ENCODE assay signal across 8 cellular contexts in genomic region chr19:1905071-1905862, GRCh38. TPM values are rescaled to one million over a fixed set of nuclear protein-coding genes. Genes with fewer than 3 reads are reported as not detected.
A peak's percentile ranks its signal among the peaks of the same experiment; 100 is the strongest.
DNase-seq lines count a peak whose midpoint lies in the region; ATAC-seq and TF ChIP-seq lines count a peak whose summit lies in the region.

Gene ADAT3, plus strand, starts transcription at chr19:1905399. Its CDS starts 6,649 bp downstream, at chr19:1912048.
Gene SCAMP4, plus strand, starts transcription at chr19:1905399. Its CDS starts 9,621 bp downstream, at chr19:1915020.

- H3K4me3 ChIP-seq in HFF-Myc (replicated peaks; ENCODE audit: low read depth, low read length) (peak within 1 kb of the TSS; percentile 63), neuron (ENCODE audit: low read length) (peak within 1 kb of the TSS; percentile 54)

- H3K9me3 ChIP-seq in neuron (ENCODE audit: low read length) = peaks cover 9% of the 10 kb centered on the region

- H3K36me3 ChIP-seq in neuron (ENCODE audit: insufficient read depth, low read length) = no peaks in the 10 kb centered on the region

- TF ChIP-seq CTCF in HFF-Myc (IDR thresholded peaks at IDR 0.05; ENCODE audit: low read depth, low read length, missing control alignments) (no peak), foreskin keratinocyte (conservative IDR thresholded peaks at IDR 0.05) (no peak)

- H3K27ac ChIP-seq in foreskin keratinocyte = peak within 1 kb of the TSS; percentile 68

- H3K4me1 ChIP-seq in foreskin keratinocyte (peaks cover 10% of the 10 kb centered on the region), neuron (ENCODE audit: insufficient read depth, low read length) (peaks cover 22% of the 10 kb centered on the region)

- peak; percentile 98 for DNase-seq in GDM1 (lab: John Stamatoyannopoulos, UW)
- DNase-seq in HFF-Myc (ENCODE audit: extremely low read depth, low read depth) = peak; percentile 94
- DNase-seq in NAMALWA (ENCODE audit: low spot score) = peak; percentile 98
- DNase-seq in SK-MEL-5 (ENCODE audit: low read depth, low spot score) = peak; percentile 96
- peak; percentile 99 for DNase-seq in activated naive CD4-positive, alpha-beta T cell treated with Interleukin-2 at 50 U/mL for 16 hours
- peak; percentile 95 to 97 for DNase-seq in foreskin keratinocyte
- DNase-seq in stromal cell of bone marrow (ENCODE audit: low read depth) = peak; percentile 97

- H2AFZ ChIP-seq in neuron (ENCODE audit: low read depth, low read length) = peak within 1 kb of the TSS; percentile 86

- in situ Hi-C loops in SK-MEL-5 (cut with HindIII; ENCODE audit: low pct_unique_long_range_greater_than_20kb, low sequenced_read_pairs) = no loop called here

- H3K27me3 ChIP-seq in foreskin keratinocyte = no peaks in the 10 kb centered on the region
- H3K27me3 ChIP-seq in neuron (ENCODE audit: insufficient read depth, low read length) = no peaks in the 10 kb centered on the region

- ATAC-seq in foreskin keratinocyte = peak; percentile 91

RNA-seq across cellular contexts. Expression of gene ADAT3, which starts in this region (rescaled TPM):
- 2.6 and 3.0 TPM in 2 replicates for total RNA-seq in SK-MEL-5 (2014; rRNA removed; shearing (Covaris generic))
- polyA plus RNA-seq in SK-MEL-5 (2015; cell fraction: cytosol; rRNA removed) = 2.9 and 4.5 TPM in 2 replicates
- polyA plus RNA-seq in SK-MEL-5 (2015; cell fraction: nucleus; rRNA removed) = 2.5 and 9.6 TPM in 2 replicates
- total RNA-seq in foreskin keratinocyte = 2.7 and 3.2 TPM in 2 replicates
- 3.8 and 4.8 TPM in 2 replicates for polyA plus RNA-seq in foreskin keratinocyte

RNA-seq across cellular contexts. Expression of gene SCAMP4, which starts in this region (rescaled TPM):
- total RNA-seq in SK-MEL-5 (2014; rRNA removed; shearing (Covaris generic)) = 38.5 and 41.7 TPM in 2 replicates
- polyA plus RNA-seq in SK-MEL-5 (2015; cell fraction: cytosol; rRNA removed) = 117 and 167 TPM in 2 replicates
- 36.9 and 82.5 TPM in 2 replicates for polyA plus RNA-seq in SK-MEL-5 (2015; cell fraction: nucleus; rRNA removed)
- 35.2 and 42.2 TPM in 2 replicates for total RNA-seq in foreskin keratinocyte
- 44.0 and 45.1 TPM in 2 replicates for polyA plus RNA-seq in foreskin keratinocyte

Comparison
In these comparisons a context has a peak if more than half of its experiments do, and no peak if none do; other contexts are left out.
1. Peak in every context shown above with its lines: DNase-seq, ATAC-seq, H3K4me3 ChIP-seq and H3K27ac ChIP-seq.